17 cellular contexts compared by ENCODE assay signal in the genomic region with DNA sequence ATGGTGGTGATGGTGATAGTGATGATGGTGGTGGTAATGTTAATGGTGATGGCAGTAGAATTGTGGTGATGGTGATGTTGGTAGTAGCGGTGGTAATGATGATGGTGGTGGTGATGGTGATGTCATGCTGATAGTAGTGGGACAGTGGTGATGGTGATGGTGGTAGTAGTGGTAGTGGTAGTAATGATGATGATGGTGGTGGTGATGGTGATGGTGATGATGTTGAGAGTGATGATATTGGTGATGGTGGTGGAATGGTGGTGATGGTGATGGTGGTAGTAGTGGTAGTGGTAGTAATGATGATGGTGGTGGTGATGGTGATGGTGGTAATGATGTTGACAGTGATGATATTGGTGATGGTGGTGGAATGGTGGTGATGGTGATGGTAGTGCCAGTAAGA.
A peak's percentile ranks its signal among the peaks of the same experiment; 100 is the strongest.
DNase-seq lines count a peak whose midpoint lies in the region; ATAC-seq, FAIRE-seq and TF ChIP-seq lines count a peak whose summit lies in the region.
"Had no signal": no experiment of that assay in that cellular context is flagged by ENCODE, and none has a peak within 500 bp of the region (broad histone marks: within the 10 kb centered on the region; RNA-seq: fewer than 3 reads in every experiment).

No MANE protein-coding gene starts in this region.

- H3K36me3 ChIP-seq in upper lobe of right lung: no peaks in the 10 kb centered on the region
- no peaks in the 10 kb centered on the region for H3K36me3 ChIP-seq in SK-N-SH (replicated peaks in 1 of 2; ENCODE audit: control insufficient read depth in 1 of 2, insufficient read depth in 2 of 2, low read length in 1 of 2)
- H3K36me3 ChIP-seq: BE2C had no signal

- peak; percentile 64 for FAIRE-seq in GM12892 (lab: Jason Lieb, UNC)
- peak; percentile 99 for FAIRE-seq in HTR-8/SVneo (lab: Jason Lieb, UNC)
- FAIRE-seq: A549, GM18507, H54 had no signal

- no peak overlapping the region for H3K4me2 ChIP-seq in SK-N-SH
- H3K4me2 ChIP-seq: A549 had no signal

- H3K27me3 ChIP-seq in upper lobe of right lung (no peaks in the 10 kb centered on the region), SK-N-SH (ENCODE audit: insufficient read depth) (peaks cover 11% of the 10 kb centered on the region)
- H3K27me3 ChIP-seq: BE2C had no signal

- no peak overlapping the region for H3K27ac ChIP-seq in upper lobe of right lung
- no peak overlapping the region for H3K27ac ChIP-seq in SK-N-SH (ENCODE audit: low read depth in 2 of 2, low read length in 1 of 2)
- H3K27ac ChIP-seq: A549, C4-2B had no signal

- TF ChIP-seq POLR2A in GM12892 (IDR thresholded peaks at IDR 0.05; ENCODE audit: low read depth, low read length): no peak

- no peaks in the 10 kb centered on the region for H3K4me1 ChIP-seq in upper lobe of right lung
- no peaks in the 10 kb centered on the region for H3K4me1 ChIP-seq in SK-N-SH (ENCODE audit: control insufficient read depth in 1 of 2, insufficient read depth in 2 of 2, low read depth in 1 of 2, low read length in 1 of 2)
- H3K4me1 ChIP-seq: A549, BE2C, Caco-2 had no signal

- H3K27ac Mint-ChIP-seq in effector memory CD8-positive, alpha-beta T cell: no peak overlapping the region
- H3K27ac Mint-ChIP-seq: CD8-positive, alpha-beta memory T cell had no signal

- H4K20me1 ChIP-seq in SK-N-SH (ENCODE audit: insufficient read depth): no peaks in the 10 kb centered on the region

- no peaks in the 10 kb centered on the region for H3K9me3 Mint-ChIP-seq in effector memory CD8-positive, alpha-beta T cell
- H3K9me3 Mint-ChIP-seq: CD8-positive, alpha-beta memory T cell had no signal

- no peak for TF ChIP-seq EP300 in SK-N-SH (IDR thresholded peaks at IDR 0.05; ENCODE audit: borderline replicate concordance in 1 of 2, low read depth in 1 of 2, low read length in 1 of 2)

- H3K27me3 Mint-ChIP-seq in effector memory CD8-positive, alpha-beta T cell: peaks cover 2 to 3% of the 10 kb centered on the region in 2 donors

- no peak overlapping the region for H2AFZ ChIP-seq in SK-N-SH (ENCODE audit: low read depth)

- DNase-seq in GM12892 (ENCODE audit: insufficient read length) (no peak), HTR-8/SVneo (ENCODE audit: insufficient read length, low spot score) (no peak), upper lobe of right lung (no peak), SK-N-SH (no peak)
- no peak for DNase-seq in effector memory CD8-positive, alpha-beta T cell
- DNase-seq: BE2C; Caco-2; CD8-positive, alpha-beta memory T cell; DND-41; GDM1 had no signal

- CTCF ChIA-PET in SK-N-SH (lab: Yijun Ruan, JAX): interaction anchor here (0.9 to 4.8 kb wide), 2 partner anchors 14 to 23 kb away, joined by 3 to 97 read pairs; no protein-coding TSS in a partner anchor

- POLR2A ChIA-PET in SK-N-SH (lab: Yijun Ruan, JAX): no interaction called here

- TF ChIP-seq CTCF in upper lobe of right lung (IDR thresholded peaks at IDR 0.05): no peak
- no peak for TF ChIP-seq CTCF in SK-N-SH (IDR thresholded peaks at IDR 0.05)

- H3K36me3 Mint-ChIP-seq in effector memory CD8-positive, alpha-beta T cell (ENCODE audit: insufficient read depth): no peaks in the 10 kb centered on the region

- no peak overlapping the region for H3K4me3 Mint-ChIP-seq in effector memory CD8-positive, alpha-beta T cell
- H3K4me3 Mint-ChIP-seq: CD8-positive, alpha-beta memory T cell had no signal

- ATAC-seq in effector memory CD8-positive, alpha-beta T cell (replicated peaks): peak; percentile 26
- ATAC-seq in upper lobe of right lung: peak; percentile 26
- no peak for ATAC-seq in HG03045 (IDR thresholded peaks at IDR 0.05; ENCODE audit: unreplicated experiment)
- ATAC-seq in HG02642 (IDR thresholded peaks at IDR 0.05; ENCODE audit: poor library complexity, unreplicated experiment): no peak
- ATAC-seq: HCT116 had no signal

- WGBS in SK-N-SH (ENCODE audit: low lambda C conversion rate): 3% methylated on average over 1 of the region's 1 CpG

- no peaks in the 10 kb centered on the region for H3K79me2 ChIP-seq in SK-N-SH (ENCODE audit: insufficient read depth)

- H3K9ac ChIP-seq in SK-N-SH: no peak overlapping the region

- H3F3A ChIP-seq in SK-N-SH (replicated peaks; ENCODE audit: insufficient read depth): no peaks in the 10 kb centered on the region

- no peak overlapping the region for H3K4me3 ChIP-seq in upper lobe of right lung
- no peak overlapping the region for H3K4me3 ChIP-seq in SK-N-SH (ENCODE audit: low read depth in 2 of 2, low read length in 1 of 2)
- H3K4me3 ChIP-seq: A549 had no signal

- intact Hi-C loops in upper lobe of right lung (cut with DNase I): no loop called here

- H3K9me3 ChIP-seq in upper lobe of right lung (no peaks in the 10 kb centered on the region), SK-N-SH (no peaks in the 10 kb centered on the region)
- H3K9me3 ChIP-seq: A549, BE2C, Caco-2 had no signal

- no peaks in the 10 kb centered on the region for H3K9me2 ChIP-seq in SK-N-SH

- H3K4me1 Mint-ChIP-seq in effector memory CD8-positive, alpha-beta T cell (ENCODE audit: low read depth in 2 of 2): no peaks in the 10 kb centered on the region
- H3K4me1 Mint-ChIP-seq: CD8-positive, alpha-beta memory T cell had no signal

- no peak for TF ChIP-seq RAD21 in SK-N-SH (IDR thresholded peaks at IDR 0.05; ENCODE audit: low read length)

TF ChIP-seq in SK-N-SH, 30 proteins besides CTCF, POLR2A, EP300 and RAD21 (continues in another document):
- TF ChIP-seq JUND (IDR thresholded peaks at IDR 0.05) (no peak), GATA2 (CRISPR knock-in tag; IDR thresholded peaks at IDR 0.05) (no peak), FOSL2 (IDR thresholded peaks at IDR 0.05; ENCODE audit: borderline replicate concordance, low read depth) (no peak), GABPA (IDR thresholded peaks at IDR 0.05; ENCODE audit: low read depth) (no peak), TAF1 (IDR thresholded peaks at IDR 0.05; ENCODE audit: borderline replicate concordance, low read depth, low read length) (no peak), POLR2AphosphoS5 (IDR thresholded peaks at IDR 0.05; ENCODE audit: low read depth, low read length) (no peak), FOXJ3 (CRISPR knock-in tag; IDR thresholded peaks at IDR 0.05) (no peak), MXI1 (IDR thresholded peaks at IDR 0.05; ENCODE audit: low read depth, low read length) (no peak), ELF1 (IDR thresholded peaks at IDR 0.05) (no peak), SMC3 (IDR thresholded peaks at IDR 0.05; ENCODE audit: low read depth, low read length) (no peak), TCF12 (IDR thresholded peaks at IDR 0.05) (no peak), TEAD4 (IDR thresholded peaks at IDR 0.05; ENCODE audit: borderline replicate concordance, insufficient read depth) (no peak)
- TF ChIP-seq, protein P1, sequence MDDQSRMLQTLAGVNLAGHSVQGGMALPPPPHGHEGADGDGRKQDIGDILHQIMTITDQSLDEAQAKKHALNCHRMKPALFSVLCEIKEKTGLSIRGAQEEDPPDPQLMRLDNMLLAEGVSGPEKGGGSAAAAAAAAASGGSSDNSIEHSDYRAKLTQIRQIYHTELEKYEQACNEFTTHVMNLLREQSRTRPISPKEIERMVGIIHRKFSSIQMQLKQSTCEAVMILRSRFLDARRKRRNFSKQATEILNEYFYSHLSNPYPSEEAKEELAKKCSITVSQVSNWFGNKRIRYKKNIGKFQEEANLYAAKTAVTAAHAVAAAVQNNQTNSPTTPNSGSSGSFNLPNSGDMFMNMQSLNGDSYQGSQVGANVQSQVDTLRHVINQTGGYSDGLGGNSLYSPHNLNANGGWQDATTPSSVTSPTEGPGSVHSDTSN (IDR thresholded peaks at IDR 0.05): no peak
- TF ChIP-seq, protein P2, sequence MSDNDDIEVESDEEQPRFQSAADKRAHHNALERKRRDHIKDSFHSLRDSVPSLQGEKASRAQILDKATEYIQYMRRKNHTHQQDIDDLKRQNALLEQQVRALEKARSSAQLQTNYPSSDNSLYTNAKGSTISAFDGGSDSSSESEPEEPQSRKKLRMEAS (IDR thresholded peaks at IDR 0.05; ENCODE audit: low read depth): no peak
- TF ChIP-seq, protein P3, sequence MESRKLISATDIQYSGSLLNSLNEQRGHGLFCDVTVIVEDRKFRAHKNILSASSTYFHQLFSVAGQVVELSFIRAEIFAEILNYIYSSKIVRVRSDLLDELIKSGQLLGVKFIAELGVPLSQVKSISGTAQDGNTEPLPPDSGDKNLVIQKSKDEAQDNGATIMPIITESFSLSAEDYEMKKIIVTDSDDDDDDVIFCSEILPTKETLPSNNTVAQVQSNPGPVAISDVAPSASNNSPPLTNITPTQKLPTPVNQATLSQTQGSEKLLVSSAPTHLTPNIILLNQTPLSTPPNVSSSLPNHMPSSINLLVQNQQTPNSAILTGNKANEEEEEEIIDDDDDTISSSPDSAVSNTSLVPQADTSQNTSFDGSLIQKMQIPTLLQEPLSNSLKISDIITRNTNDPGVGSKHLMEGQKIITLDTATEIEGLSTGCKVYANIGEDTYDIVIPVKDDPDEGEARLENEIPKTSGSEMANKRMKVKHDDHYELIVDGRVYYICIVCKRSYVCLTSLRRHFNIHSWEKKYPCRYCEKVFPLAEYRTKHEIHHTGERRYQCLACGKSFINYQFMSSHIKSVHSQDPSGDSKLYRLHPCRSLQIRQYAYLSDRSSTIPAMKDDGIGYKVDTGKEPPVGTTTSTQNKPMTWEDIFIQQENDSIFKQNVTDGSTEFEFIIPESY (IDR thresholded peaks at IDR 0.05; ENCODE audit: borderline replicate concordance, low read depth): no peak
- TF ChIP-seq, protein P4, sequence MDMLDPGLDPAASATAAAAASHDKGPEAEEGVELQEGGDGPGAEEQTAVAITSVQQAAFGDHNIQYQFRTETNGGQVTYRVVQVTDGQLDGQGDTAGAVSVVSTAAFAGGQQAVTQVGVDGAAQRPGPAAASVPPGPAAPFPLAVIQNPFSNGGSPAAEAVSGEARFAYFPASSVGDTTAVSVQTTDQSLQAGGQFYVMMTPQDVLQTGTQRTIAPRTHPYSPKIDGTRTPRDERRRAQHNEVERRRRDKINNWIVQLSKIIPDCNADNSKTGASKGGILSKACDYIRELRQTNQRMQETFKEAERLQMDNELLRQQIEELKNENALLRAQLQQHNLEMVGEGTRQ (IDR thresholded peaks at IDR 0.05; ENCODE audit: borderline replicate concordance, low read depth, low read length): no peak
- TF ChIP-seq, protein P5, sequence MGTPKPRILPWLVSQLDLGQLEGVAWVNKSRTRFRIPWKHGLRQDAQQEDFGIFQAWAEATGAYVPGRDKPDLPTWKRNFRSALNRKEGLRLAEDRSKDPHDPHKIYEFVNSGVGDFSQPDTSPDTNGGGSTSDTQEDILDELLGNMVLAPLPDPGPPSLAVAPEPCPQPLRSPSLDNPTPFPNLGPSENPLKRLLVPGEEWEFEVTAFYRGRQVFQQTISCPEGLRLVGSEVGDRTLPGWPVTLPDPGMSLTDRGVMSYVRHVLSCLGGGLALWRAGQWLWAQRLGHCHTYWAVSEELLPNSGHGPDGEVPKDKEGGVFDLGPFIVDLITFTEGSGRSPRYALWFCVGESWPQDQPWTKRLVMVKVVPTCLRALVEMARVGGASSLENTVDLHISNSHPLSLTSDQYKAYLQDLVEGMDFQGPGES (IDR thresholded peaks at IDR 0.05; ENCODE audit: low read depth, low read length): no peak

Comparison
In these comparisons a context has a peak if more than half of its experiments do, and no peak if none do; other contexts are left out.
1. ATAC-seq: peak in effector memory CD8-positive, alpha-beta T cell (single experiment) and upper lobe of right lung (single experiment); none in HG03045 (single experiment) and HG02642 (single experiment).